35 cellular contexts compared by ENCODE assay signal in the genomic region with DNA sequence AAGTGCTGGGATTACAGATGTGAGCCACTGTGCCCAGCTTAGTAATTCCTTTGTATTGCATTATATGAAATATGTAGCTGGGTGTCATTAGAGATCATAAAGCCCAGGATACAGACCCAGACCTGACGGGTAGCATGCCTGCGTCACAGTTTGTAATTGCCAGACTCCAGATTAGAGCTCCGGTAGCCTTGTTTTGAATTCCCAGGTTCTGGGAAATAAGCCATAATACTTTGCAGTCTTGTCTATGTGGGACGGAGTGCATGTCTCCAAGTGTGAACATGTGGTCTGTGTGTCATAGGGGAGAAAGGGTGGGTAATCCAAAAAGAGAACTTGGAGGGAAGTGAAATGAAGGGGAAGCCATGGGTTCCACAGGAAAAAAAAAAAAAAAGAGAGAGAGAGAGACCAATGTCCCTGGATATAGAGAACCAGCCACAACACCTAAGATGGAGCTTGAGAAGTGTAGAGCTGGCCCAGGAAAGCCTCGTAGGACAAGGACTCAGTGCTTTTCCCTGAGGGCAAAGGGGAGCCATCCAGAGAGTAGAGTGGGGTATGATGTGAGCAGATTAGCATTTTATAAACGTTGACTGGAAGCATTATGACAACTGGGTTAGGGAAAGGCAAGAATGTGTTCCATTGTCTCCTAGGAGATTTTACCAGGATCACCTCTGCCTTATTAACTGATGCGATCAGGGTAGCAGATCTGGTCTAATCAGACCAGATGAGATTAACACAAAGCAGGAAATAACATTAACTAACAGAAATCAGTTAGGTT. TPM values are rescaled to one million over a fixed set of nuclear protein-coding genes. Genes with fewer than 3 reads are reported as not detected.
"Had no signal": no experiment of that assay in that cellular context is flagged by ENCODE, and none has a peak within 500 bp of the region (broad histone marks: within the 10 kb centered on the region; RNA-seq: fewer than 3 reads in every experiment).

No MANE protein-coding gene starts in this region.

- H3K9me3 ChIP-seq: breast epithelium, SK-N-SH had no signal

- H3K27ac ChIP-seq: ascending aorta, body of pancreas, breast epithelium, SJSA1 had no signal

- H3K9me3 Mint-ChIP-seq: activated T-helper 17 cell treated with anti-CD3 and anti-CD28 coated beads, Interleukin-2, amount 50 U/mL, for 72 hours had no signal

- H3K36me3 Mint-ChIP-seq: activated naive CD4-positive, alpha-beta T cell treated with anti-CD3 and anti-CD28 coated beads, Interleukin-2, amount 50 U/mL, for 24 hours had no signal

- H3K9me2 ChIP-seq: SK-N-SH had no signal

- H3K4me3 Mint-ChIP-seq: activated CD4-positive, alpha-beta T cell treated with anti-CD3 and anti-CD28 coated beads, Interleukin-2, amount 10 ng/mL, durations not matched to agents 24 days and 14 days; activated CD8-positive, alpha-beta T cell treated with anti-CD3 and anti-CD28 coated beads for 36 hours; activated naive CD4-positive, alpha-beta T cell treated with anti-CD3 and anti-CD28 coated beads, Interleukin-2, amount 50 U/mL, for 24 hours; activated naive CD8-positive, alpha-beta T cell treated with anti-CD3 and anti-CD28 coated beads, Interleukin-2, amount 10 ng/mL, durations not matched to agents 7 days and 5 days; activated T-cell treated with anti-CD3 and anti-CD28 coated beads, Interleukin-2, amount 50 U/mL, for 72 hours; activated T-helper 17 cell treated with anti-CD3 and anti-CD28 coated beads, Interleukin-2, amount 50 U/mL, for 72 hours; T-helper 1 cell treated with Interleukin-12 subunit alpha and Interleukin-12 subunit beta and Interleukin-4 antibody, amounts not matched to agents 30 μg/mL and 1 μg/mL, for 36 hours; T-helper 2 cell treated with Interferon-gamma antibody and Interleukin-4, amounts not matched to agents 5 μg/mL and 100 μg/mL, for 36 hours had no signal

- FAIRE-seq: TTC549 had no signal

- H3K27me3 ChIP-seq: ascending aorta, body of pancreas, breast epithelium, SJSA1 had no signal

- H3K4me2 ChIP-seq: SK-N-SH had no signal

- H3K4me1 ChIP-seq: ascending aorta, body of pancreas, breast epithelium, SJSA1 had no signal

- ATAC-seq: activated CD8-positive, alpha-beta T cell treated with anti-CD3 and anti-CD28 coated beads for 36 hours; activated T-cell treated with anti-CD3 and anti-CD28 coated beads, Interleukin-2, amount 50 U/mL, for 72 hours; activated T-helper 17 cell treated with anti-CD3 and anti-CD28 coated beads, Interleukin-2, amount 50 U/mL, for 72 hours; body of pancreas; Panc1 had no signal

- H3K36me3 ChIP-seq: ascending aorta, breast epithelium, MG63, SJSA1 had no signal

- H3K9ac ChIP-seq: SK-N-SH had no signal

- H3K4me1 Mint-ChIP-seq: activated CD4-positive, alpha-beta T cell treated with anti-CD3 and anti-CD28 coated beads, Interleukin-2, amount 10 ng/mL, durations not matched to agents 24 days and 14 days; activated naive CD4-positive, alpha-beta T cell treated with anti-CD3 and anti-CD28 coated beads, Interleukin-2, amount 50 U/mL, for 24 hours; activated naive CD8-positive, alpha-beta T cell treated with anti-CD3 and anti-CD28 coated beads, Interleukin-2, amount 10 ng/mL, durations not matched to agents 7 days and 5 days; activated T-helper 17 cell treated with anti-CD3 and anti-CD28 coated beads, Interleukin-2, amount 50 U/mL, for 72 hours had no signal

- DNase-seq: activated CD4-positive, alpha-beta T cell treated with anti-CD3 and anti-CD28 coated beads, Interleukin-2, amount 10 ng/mL, durations not matched to agents 24 days and 14 days; activated CD4-positive, alpha-beta T cell treated with anti-CD3 and anti-CD28 coated beads, Interleukin-2, amount 50 U/mL, for 4 hours; activated CD8-positive, alpha-beta T cell treated with anti-CD3 and anti-CD28 coated beads for 36 hours; activated gamma-delta T cell; activated naive CD4-positive, alpha-beta T cell treated with Interleukin-2 at 50 U/mL for 16 hours; activated naive CD8-positive, alpha-beta T cell treated with anti-CD3 and anti-CD28 coated beads, Interleukin-2, amount 10 ng/mL, durations not matched to agents 7 days and 5 days; activated T-cell treated with anti-CD3 and anti-CD28 coated beads, Interleukin-2, amount 50 U/mL, for 1 hour; activated T-cell treated with anti-CD3 and anti-CD28 coated beads, Interleukin-2, amount 50 U/mL, for 72 hours; amygdala; body of pancreas; Kasumi-1; KG1; MG63; MV-4-11; NCI-H1092; NCI-H1436 treated with DMSO at 0.1 percent for 48 hours; NCI-H1694 treated with DMSO at 0.1 percent for 48 hours; NCI-H2029; NCI-H2171; NCI-H510A; NCI-H526; NCI-H774; SHP77 treated with DMSO at 0.1 percent for 48 hours; SK-N-SH had no signal

- H3K27ac Mint-ChIP-seq: activated CD4-positive, alpha-beta T cell treated with anti-CD3 and anti-CD28 coated beads, Interleukin-2, amount 10 ng/mL, durations not matched to agents 24 days and 14 days; activated CD8-positive, alpha-beta T cell treated with anti-CD3 and anti-CD28 coated beads for 36 hours; activated naive CD4-positive, alpha-beta T cell treated with anti-CD3 and anti-CD28 coated beads, Interleukin-2, amount 50 U/mL, for 24 hours; activated naive CD8-positive, alpha-beta T cell treated with anti-CD3 and anti-CD28 coated beads, Interleukin-2, amount 10 ng/mL, durations not matched to agents 7 days and 5 days; activated T-cell treated with anti-CD3 and anti-CD28 coated beads, Interleukin-2, amount 50 U/mL, for 72 hours; activated T-helper 17 cell treated with anti-CD3 and anti-CD28 coated beads, Interleukin-2, amount 50 U/mL, for 72 hours; T-helper 1 cell treated with Interleukin-12 subunit alpha and Interleukin-12 subunit beta and Interleukin-4 antibody, amounts not matched to agents 30 μg/mL and 1 μg/mL, for 36 hours; T-helper 2 cell treated with Interferon-gamma antibody and Interleukin-4, amounts not matched to agents 5 μg/mL and 100 μg/mL, for 36 hours had no signal

- H3K27me3 Mint-ChIP-seq: activated CD4-positive, alpha-beta T cell treated with anti-CD3 and anti-CD28 coated beads, Interleukin-2, amount 10 ng/mL, durations not matched to agents 24 days and 14 days had no signal

- H3K4me3 ChIP-seq: ascending aorta, body of pancreas, breast epithelium, MG63, SJSA1 had no signal

RNA-seq across cellular contexts. Expression of a gene that starts 2.6 kb away (rescaled TPM):
- total RNA-seq: activated CD4-positive, alpha-beta T cell treated with anti-CD3 and anti-CD28 coated beads, Interleukin-2, amount 10 ng/mL, durations not matched to agents 24 days and 14 days; activated CD8-positive, alpha-beta memory T cell treated with anti-CD3 and anti-CD28 coated beads for 36 hours; activated CD8-positive, alpha-beta T cell treated with anti-CD3 and anti-CD28 coated beads for 36 hours; activated naive CD8-positive, alpha-beta T cell treated with anti-CD3 and anti-CD28 coated beads, Interleukin-2, amount 10 ng/mL, durations not matched to agents 7 days and 5 days; activated T-cell treated with anti-CD3 and anti-CD28 coated beads, Interleukin-2, amount 50 U/mL, for 72 hours; activated T-helper 17 cell treated with anti-CD3 and anti-CD28 coated beads, Interleukin-2, amount 50 U/mL, for 72 hours; ascending aorta; body of pancreas; breast epithelium; RPMI7951; SJSA1 had no signal

RNA-seq across cellular contexts. Expression of a gene that starts 37.7 kb away (rescaled TPM):
- total RNA-seq: RPMI7951 had no signal
